In genomic region chr16:405548-406506, GRCh38 we compare ENCODE assay signal across 21 cellular contexts. TPM values are rescaled to one million over a fixed set of nuclear protein-coding genes. Genes with fewer than 3 reads are reported as not detected.
DNase-seq lines count a peak whose midpoint lies in the region; ATAC-seq, FAIRE-seq and TF ChIP-seq lines count a peak whose summit lies in the region.
"Had no signal": no experiment of that assay in that cellular context is flagged by ENCODE, and none has a peak within 500 bp of the region (broad histone marks: within the 10 kb centered on the region; RNA-seq: fewer than 3 reads in every experiment).

No MANE protein-coding gene starts in this region.

- peaks cover 5% of the 10 kb centered on the region for H3K79me1 ChIP-seq in mesenchymal stem cell (replicated peaks; ENCODE audit: low read length, poor library complexity, severe bottlenecking)

- H3K27me3 ChIP-seq in GM23338 (ENCODE audit: insufficient read depth) (no peaks in the 10 kb centered on the region), K562 (ENCODE audit: control insufficient read depth in 2 of 2, insufficient read depth in 2 of 2, low read length in 2 of 2) (no peaks in the 10 kb centered on the region), mesenchymal stem cell (ENCODE audit: control insufficient read depth in 1 of 2, insufficient read depth in 1 of 2, low read length in 2 of 2) (no peaks in the 10 kb centered on the region)
- H3K27me3 ChIP-seq: neutrophil, transverse colon had no signal

- no peak overlapping the region for H2AK5ac ChIP-seq in mesenchymal stem cell (ENCODE audit: low read length, severe bottlenecking)

- 0 out of 2 replicates have a peak, but pooled peaks cover 10% of the 10 kb centered on the region for H3F3A ChIP-seq in GM23338 (replicated peaks; ENCODE audit: low read depth)

- peak overlapping the region; percentile 45 for H4K8ac ChIP-seq in mesenchymal stem cell (ENCODE audit: low read length)

- H3K4me3 Mint-ChIP-seq in GM23338 (no peak overlapping the region), endothelial cell (ENCODE audit: unreplicated experiment) (no peak overlapping the region)
- H3K4me3 Mint-ChIP-seq: activated naive CD4-positive, alpha-beta T cell treated with anti-CD3 and anti-CD28 coated beads, Interleukin-2, amount 10 ng/mL, durations not matched to agents 7 days and 5 days; CD14-positive monocyte; T-helper 2 cell treated with Interferon-gamma antibody and Interleukin-4, amounts not matched to agents 5 μg/mL and 100 μg/mL, for 36 hours had no signal

- H3K4me1 ChIP-seq in GM23338 (ENCODE audit: insufficient read depth) (peaks cover 3% of the 10 kb centered on the region; the same call in 1 of the 2 replicates), K562 (replicated peaks in 1 of 2; ENCODE audit: control insufficient read depth in 2 of 2, insufficient read depth in 2 of 2, low read length in 2 of 2) (peaks cover 15 to 47% of the 10 kb centered on the region in 2 experiments), mesenchymal stem cell (ENCODE audit: control insufficient read depth, insufficient read depth, low read depth, low read length) (peaks cover 6% of the 10 kb centered on the region)

- CTCF ChIA-PET in K562 (lab: Yijun Ruan, JAX; ENCODE audit: low intra/inter-chr PET ratio): no interaction called here

- H4K20me1 ChIP-seq in GM23338 (replicated peaks; ENCODE audit: insufficient read depth): no peaks in the 10 kb centered on the region
- H4K20me1 ChIP-seq in K562 (replicated peaks; ENCODE audit: control insufficient read depth, insufficient read depth, low read length): no peaks in the 10 kb centered on the region

- H3K27ac ChIP-seq in GM23338 (ENCODE audit: low read depth) (0 out of 2 replicates have a peak overlapping the region, but pooled peaks have one; percentile 9), K562 (ENCODE audit: extremely low read depth, low read depth, low read length) (peak overlapping the region; percentile 52), mesenchymal stem cell (ENCODE audit: low read length, poor library complexity, severe bottlenecking) (no peak overlapping the region)
- H3K27ac ChIP-seq: coronary artery, neutrophil, transverse colon, WERI-Rb-1 had no signal

- H3K79me2 ChIP-seq in GM23338 (replicated peaks; ENCODE audit: insufficient read depth) (peaks cover 5% of the 10 kb centered on the region; the same call in 1 of the 2 replicates), K562 (ENCODE audit: control insufficient read depth, insufficient read depth, low read length) (peaks cover 11% of the 10 kb centered on the region; the same call in 2 of the 3 replicates)

- H3K9ac ChIP-seq in K562 (ENCODE audit: insufficient read depth in 1 of 2, low read depth in 2 of 2, low read length in 2 of 2): peak overlapping the region; percentile 51 to 89
- no peak overlapping the region for H3K9ac ChIP-seq in mesenchymal stem cell (ENCODE audit: low read length)

- no peak overlapping the region for H2BK12ac ChIP-seq in mesenchymal stem cell (ENCODE audit: low read length in 2 of 2)

- H3K18ac ChIP-seq in mesenchymal stem cell (ENCODE audit: low read depth in 1 of 2, low read length in 2 of 2): no peak overlapping the region

- H3K36me3 Mint-ChIP-seq in GM23338 (ENCODE audit: low read depth): no peaks in the 10 kb centered on the region
- H3K36me3 Mint-ChIP-seq in endothelial cell (ENCODE audit: low read depth, unreplicated experiment): no peaks in the 10 kb centered on the region
- H3K36me3 Mint-ChIP-seq: activated naive CD4-positive, alpha-beta T cell treated with anti-CD3 and anti-CD28 coated beads, Interleukin-2, amount 10 ng/mL, durations not matched to agents 7 days and 5 days; CD14-positive monocyte had no signal

- no TSS peak for BruUV-seq in K562 (replicated peaks; lab: Mats Ljungman, UMichigan)

- H2BK5ac ChIP-seq in mesenchymal stem cell (ENCODE audit: low read depth, low read length, poor library complexity, severe bottlenecking): no peak overlapping the region

- ATAC-seq in GM23338 (no peak), K562 (no peak)
- ATAC-seq: Right ventricle myocardium inferior had no signal

- in situ Hi-C loops in K562 (cut with MboI): no loop called here

- DNase-seq in GM23338 (ENCODE audit: low spot score) (no peak), K562 (ENCODE audit: extremely low read depth in 1 of 4, low spot score in 3 of 4) (peak in 3 of 4 experiments; percentile 48 to 73 (median 49)), mesenchymal stem cell (no peak), NCI-H187 treated with DMSO at 0.1 percent for 48 hours (lab: John Stamatoyannopoulos, UW) (no peak), head of caudate nucleus (no peak), endothelial cell (ENCODE audit: low spot score) (no peak)
- DNase-seq: activated CD4-positive, alpha-beta T cell treated with anti-CD3 and anti-CD28 coated beads, Interleukin-2, amount 50 U/mL, for 1 hour; activated naive CD4-positive, alpha-beta T cell treated with anti-CD3 and anti-CD28 coated beads, Interleukin-2, amount 10 ng/mL, durations not matched to agents 7 days and 5 days; EL; HCEC 1CT; mammary epithelial cell; NCI-H1048; NCI-H1930; transverse colon; WERI-Rb-1 had no signal

- no peak overlapping the region for H3K4me3 ChIP-seq in GM23338
- H3K4me3 ChIP-seq in K562: no peak overlapping the region
- no peak overlapping the region for H3K4me3 ChIP-seq in mesenchymal stem cell (ENCODE audit: insufficient read depth in 1 of 2, low read depth in 1 of 2, low read length in 2 of 2)
- H3K4me3 ChIP-seq: coronary artery, transverse colon had no signal

- H3K4me1 Mint-ChIP-seq in GM23338: no peaks in the 10 kb centered on the region
- no peaks in the 10 kb centered on the region for H3K4me1 Mint-ChIP-seq in endothelial cell (ENCODE audit: unreplicated experiment)

- H3K9me3 Mint-ChIP-seq in GM23338: no peaks in the 10 kb centered on the region; the same call in 2 of the 3 replicates
- H3K9me3 Mint-ChIP-seq in endothelial cell (ENCODE audit: unreplicated experiment): no peaks in the 10 kb centered on the region
- H3K9me3 Mint-ChIP-seq: activated naive CD4-positive, alpha-beta T cell treated with anti-CD3 and anti-CD28 coated beads, Interleukin-2, amount 10 ng/mL, durations not matched to agents 7 days and 5 days; CD14-positive monocyte; T-helper 2 cell treated with Interferon-gamma antibody and Interleukin-4, amounts not matched to agents 5 μg/mL and 100 μg/mL, for 36 hours had no signal

- 29% methylated on average over 24 of the region's 27 CpGs for WGBS in K562 (ENCODE audit: insufficient coverage, low coverage, missing lambda C conversion rate)
- WGBS in mesenchymal stem cell: 86% methylated on average over 27 of the region's 27 CpGs

- H3K27ac Mint-ChIP-seq in GM23338: no peak overlapping the region
- no peak overlapping the region for H3K27ac Mint-ChIP-seq in endothelial cell (ENCODE audit: unreplicated experiment)
- H3K27ac Mint-ChIP-seq: activated naive CD4-positive, alpha-beta T cell treated with anti-CD3 and anti-CD28 coated beads, Interleukin-2, amount 10 ng/mL, durations not matched to agents 7 days and 5 days; T-helper 2 cell treated with Interferon-gamma antibody and Interleukin-4, amounts not matched to agents 5 μg/mL and 100 μg/mL, for 36 hours had no signal

- H3K9me2 ChIP-seq in GM23338 (ENCODE audit: insufficient read depth): no peaks in the 10 kb centered on the region

- TF ChIP-seq POLR2A in K562 (conservative IDR thresholded peaks at IDR 0.05): no peak

- H3K14ac ChIP-seq in mesenchymal stem cell (ENCODE audit: low read length in 2 of 2): no peak overlapping the region

- intact Hi-C loops in K562 (cut with micrococcal nuclease) (no loop called here), head of caudate nucleus (cut with DNase I) (no loop called here)

- no peak overlapping the region for H2BK120ac ChIP-seq in mesenchymal stem cell (ENCODE audit: low read depth, low read length)

- H3K36me3 ChIP-seq in GM23338 (ENCODE audit: insufficient read depth) (no peaks in the 10 kb centered on the region; the same call in 1 of the 2 replicates), K562 (ENCODE audit: control insufficient read depth, insufficient read depth, low read length) (peaks cover 3% of the 10 kb centered on the region; the same call in 1 of the 3 replicates), mesenchymal stem cell (ENCODE audit: control insufficient read depth in 1 of 2, insufficient read depth in 2 of 2, low read depth in 1 of 2, low read length in 2 of 2) (peaks cover 10 to 26% of the 10 kb centered on the region in 2 experiments)
- H3K36me3 ChIP-seq: neutrophil had no signal

- peak; percentile 79 for FAIRE-seq in K562 (lab: Jason Lieb, UNC)
- FAIRE-seq: bronchial epithelial cell had no signal

- H3K9me3 ChIP-seq in K562 (replicated peaks; ENCODE audit: control insufficient read depth, insufficient read depth, low read depth, low read length): no peaks in the 10 kb centered on the region
- no peaks in the 10 kb centered on the region for H3K9me3 ChIP-seq in mesenchymal stem cell (ENCODE audit: control insufficient read depth, low read length)
- H3K9me3 ChIP-seq: neutrophil, transverse colon had no signal

- H3K9me1 ChIP-seq in K562 (ENCODE audit: control insufficient read depth, insufficient read depth, low read length): no peaks in the 10 kb centered on the region

- POLR2A ChIA-PET in K562 (lab: Yijun Ruan, JAX): interaction anchor here (0.5 to 1.0 kb wide), 5 partner anchors 11 to 343 kb away, joined by 3 to 5 read pairs (median 3); no protein-coding TSS in a partner anchor

- H3K27me3 Mint-ChIP-seq in GM23338 (ENCODE audit: insufficient read depth, low read depth, poor library complexity) (peaks cover 5% of the 10 kb centered on the region), endothelial cell (ENCODE audit: unreplicated experiment) (peaks cover 7% of the 10 kb centered on the region)
- H3K27me3 Mint-ChIP-seq: activated naive CD4-positive, alpha-beta T cell treated with anti-CD3 and anti-CD28 coated beads, Interleukin-2, amount 10 ng/mL, durations not matched to agents 7 days and 5 days had no signal

- TF ChIP-seq CTCF in GM23338 (conservative IDR thresholded peaks at IDR 0.05; ENCODE audit: low read depth in 2 of 2): no peak
- no peak for TF ChIP-seq CTCF in K562 (IDR thresholded peaks at IDR 0.05 in 2 of 3, conservative IDR thresholded peaks at IDR 0.05 in 1 of 3; ENCODE audit: insufficient read depth in 2 of 3, low read depth in 1 of 3, low read length in 3 of 3)
- TF ChIP-seq CTCF in endothelial cell (IDR thresholded peaks at IDR 0.05; ENCODE audit: unreplicated experiment): no peak

- no peak overlapping the region for H3K4ac ChIP-seq in mesenchymal stem cell (ENCODE audit: low read depth in 1 of 2, low read length in 2 of 2)

- H2BK15ac ChIP-seq in mesenchymal stem cell (ENCODE audit: low read depth, poor library complexity, severe bottlenecking): no peak overlapping the region

- no peak overlapping the region for H3K4me2 ChIP-seq in GM23338
- peak overlapping the region; percentile 49 for H3K4me2 ChIP-seq in K562 (ENCODE audit: insufficient read depth, low read length)
- H3K4me2 ChIP-seq in mesenchymal stem cell (ENCODE audit: low read length, poor library complexity, severe bottlenecking): no peak overlapping the region

- H2AFZ ChIP-seq in GM23338 (no peak overlapping the region), K562 (ENCODE audit: low read depth, low read length) (peak overlapping the region; percentile 84), mesenchymal stem cell (ENCODE audit: low read depth, low read length) (no peak overlapping the region)

- H3K23ac ChIP-seq in mesenchymal stem cell (ENCODE audit: low read length in 2 of 2): no peak overlapping the region

- peak; percentile 75 for TF ChIP-seq EP300 in K562 (IDR thresholded peaks at IDR 0.05; ENCODE audit: low read length)

- no peak for TF ChIP-seq RAD21 in K562 (CRISPR knock-in tag; conservative IDR thresholded peaks at IDR 0.05 in 1 of 2, IDR thresholded peaks at IDR 0.05 in 1 of 2)

- H4K91ac ChIP-seq in mesenchymal stem cell (ENCODE audit: low read length): no peak overlapping the region

RNA-seq across cellular contexts. Expression of gene DECR2, which starts 4.1 kb away (rescaled TPM):
- 17.9 and 26.9 TPM in 2 replicates for total RNA-seq in GM23338 (2014; rRNA removed; shearing (Covaris generic))
- 19.0 and 20.3 TPM in 2 replicates for polyA plus RNA-seq in GM23338 (2016; fragmentation: Nextera tagmentation; extraction: Ambion mirVana)
- total RNA-seq in K562 (2011; cell fraction: chromatin; rRNA removed; ENCODE audit: low replicate concordance): 27.0 and 84.4 TPM in 2 replicates
- total RNA-seq in K562 (2011; cell fraction: nucleolus; rRNA removed): 49.9 and 50.8 TPM in 2 replicates
- 40.5 and 41.6 TPM in 2 replicates for total RNA-seq in K562 (2011; cell fraction: nucleoplasm; rRNA removed)
- total RNA-seq in K562 (2014; rRNA removed): 16.8 and 18.4 TPM in 2 replicates
- total RNA-seq in K562 (2014; rRNA removed; fragmentation: Illumina TruSeq; extraction: Trizol): 3.2 and 5.6 TPM in 2 replicates
- total RNA-seq in K562 (2015; rRNA removed; fragmentation: Illumina TruSeq; extraction: Trizol): 10.3 and 10.6 TPM in 2 replicates
- total RNA-seq in K562 (2021): 22.9 and 23.1 TPM in 2 replicates
- polyA plus RNA-seq in K562 (2011; rRNA removed): 13.9 and 21.6 TPM in 2 replicates
- 22.5 and 45.9 TPM in 2 replicates for polyA plus RNA-seq in K562 (2011; cell fraction: cytosol; rRNA removed)
- 71.0 and 103 TPM in 2 replicates for polyA plus RNA-seq in K562 (2011; cell fraction: nucleus; rRNA removed)
- polyA plus RNA-seq in K562 (2012): 18.3 and 22.5 TPM in 2 replicates
- 6.9 and 13.4 TPM in 2 replicates for polyA plus RNA-seq in K562 (2014; fragmentation: Illumina TruSeq; extraction: Trizol)
- 1 to 10 TPM; 1.0 to 2.1 TPM for polyA plus RNA-seq in K562 (2014; fragmentation: Nextera tagmentation; extraction: Ambion mirVana)
- 31.9 and 33.1 TPM in 2 replicates for polyA plus RNA-seq in K562 (2014; rRNA removed)
- 1.9 and 3.6 TPM in 2 replicates for polyA minus RNA-seq in K562 (2011; rRNA and poly(A)+ RNA removed)
- 7.8 and 10.6 TPM in 2 replicates for polyA minus RNA-seq in K562 (2011; cell fraction: cytosol; rRNA and poly(A)+ RNA removed)
- polyA minus RNA-seq in K562 (2011; cell fraction: nucleus; rRNA and poly(A)+ RNA removed): 10.1 and 11.2 TPM in 2 replicates
- 21.5 TPM for polyA plus RNA-seq in mesenchymal stem cell (2013, experiment 1 of 2)
- 21.2 TPM for polyA plus RNA-seq in mesenchymal stem cell (2013, experiment 2 of 2)
- 14.6 TPM for total RNA-seq in endothelial cell (ENCODE audit: unreplicated experiment)

RNA-seq across cellular contexts. Expression of gene NME4, which starts 8.8 kb away (rescaled TPM):
- total RNA-seq in GM23338 (2014; rRNA removed; shearing (Covaris generic)): 228 and 249 TPM in 2 replicates
- 511 and 521 TPM in 2 replicates for polyA plus RNA-seq in GM23338 (2016; fragmentation: Nextera tagmentation; extraction: Ambion mirVana)
- total RNA-seq in K562 (2011; cell fraction: chromatin; rRNA removed; ENCODE audit: low replicate concordance): 39.0 and 108 TPM in 2 replicates
- 83.4 and 88.0 TPM in 2 replicates for total RNA-seq in K562 (2011; cell fraction: nucleolus; rRNA removed)
- total RNA-seq in K562 (2011; cell fraction: nucleoplasm; rRNA removed): 67.1 and 101 TPM in 2 replicates
- total RNA-seq in K562 (2014; rRNA removed): 211 and 255 TPM in 2 replicates
- total RNA-seq in K562 (2014; rRNA removed; fragmentation: Illumina TruSeq; extraction: Trizol): 50.2 and 61.5 TPM in 2 replicates
- 145 and 151 TPM in 2 replicates for total RNA-seq in K562 (2015; rRNA removed; fragmentation: Illumina TruSeq; extraction: Trizol)
- 189 and 206 TPM in 2 replicates for total RNA-seq in K562 (2021)
- polyA plus RNA-seq in K562 (2011; rRNA removed): 139 and 160 TPM in 2 replicates
- 277 and 663 TPM in 2 replicates for polyA plus RNA-seq in K562 (2011; cell fraction: cytosol; rRNA removed)
- polyA plus RNA-seq in K562 (2011; cell fraction: nucleus; rRNA removed): 165 and 221 TPM in 2 replicates
- polyA plus RNA-seq in K562 (2012): 211 and 279 TPM in 2 replicates
- polyA plus RNA-seq in K562 (2014; fragmentation: Illumina TruSeq; extraction: Trizol): 135 and 223 TPM in 2 replicates
- polyA plus RNA-seq in K562 (2014; fragmentation: Nextera tagmentation; extraction: Ambion mirVana): 10 to 100 TPM; 15.4 to 17.5 TPM
- polyA plus RNA-seq in K562 (2014; rRNA removed): 264 and 339 TPM in 2 replicates
- polyA minus RNA-seq in K562 (2011; rRNA and poly(A)+ RNA removed): 23.2 and 37.8 TPM in 2 replicates
- 60.9 and 70.8 TPM in 2 replicates for polyA minus RNA-seq in K562 (2011; cell fraction: cytosol; rRNA and poly(A)+ RNA removed)
- polyA minus RNA-seq in K562 (2011; cell fraction: nucleus; rRNA and poly(A)+ RNA removed): 32.2 and 35.7 TPM in 2 replicates
- polyA plus RNA-seq in mesenchymal stem cell (2013, experiment 1 of 2): 411 TPM
- 395 TPM for polyA plus RNA-seq in mesenchymal stem cell (2013, experiment 2 of 2)
- total RNA-seq in endothelial cell (ENCODE audit: unreplicated experiment): 139 TPM

RNA-seq across cellular contexts. Expression of gene RAB11FIP3, which starts 19.6 kb away (rescaled TPM):
- 27.9 and 29.2 TPM in 2 replicates for total RNA-seq in GM23338 (2014; rRNA removed; shearing (Covaris generic))
- polyA plus RNA-seq in GM23338 (2016; fragmentation: Nextera tagmentation; extraction: Ambion mirVana) (3.2 and 4.4 TPM in 2 replicates), K562 (2011; rRNA removed) (2.7 and 3.1 TPM in 2 replicates), K562 (2014; fragmentation: Illumina TruSeq; extraction: Trizol) (4.3 and 7.0 TPM in 2 replicates), K562 (2014; fragmentation: Nextera tagmentation; extraction: Ambion mirVana) (under 1 TPM; 0.46 TPM), K562 (2014; rRNA removed) (5.2 and 10.7 TPM in 2 replicates)
- total RNA-seq in K562 (2011; cell fraction: chromatin; rRNA removed; ENCODE audit: low replicate concordance): 31.6 and 47.9 TPM in 2 replicates
- 20.2 and 23.6 TPM in 2 replicates for total RNA-seq in K562 (2011; cell fraction: nucleolus; rRNA removed)
- 13.9 and 17.7 TPM in 2 replicates for total RNA-seq in K562 (2011; cell fraction: nucleoplasm; rRNA removed)
- total RNA-seq in K562 (2014; rRNA removed) (6.5 and 7.2 TPM in 2 replicates), K562 (2014; rRNA removed; fragmentation: Illumina TruSeq; extraction: Trizol) (2.6 and 4.3 TPM in 2 replicates), K562 (2015; rRNA removed; fragmentation: Illumina TruSeq; extraction: Trizol) (5.3 and 5.9 TPM in 2 replicates), K562 (2021) (10.5 and 13.1 TPM in 2 replicates), endothelial cell (ENCODE audit: unreplicated experiment) (81.5 TPM)
- 2.2 and 3.4 TPM in 2 replicates for polyA plus RNA-seq in K562 (2011; cell fraction: cytosol; rRNA removed)
- polyA plus RNA-seq in K562 (2011; cell fraction: nucleus; rRNA removed): 8.8 and 12.6 TPM in 2 replicates
- polyA plus RNA-seq in K562 (2012): 8.4 and 12.7 TPM in 2 replicates
- polyA minus RNA-seq in K562 (2011; rRNA and poly(A)+ RNA removed): 1.9 and 2.8 TPM in 2 replicates
- polyA minus RNA-seq in K562 (2011; cell fraction: cytosol; rRNA and poly(A)+ RNA removed): 4.1 and 5.0 TPM in 2 replicates
- polyA minus RNA-seq in K562 (2011; cell fraction: nucleus; rRNA and poly(A)+ RNA removed): 3.8 and 4.4 TPM in 2 replicates
- polyA plus RNA-seq in mesenchymal stem cell (2013, experiment 1 of 2): 15.0 TPM
- 14.4 TPM for polyA plus RNA-seq in mesenchymal stem cell (2013, experiment 2 of 2)

RNA-seq across cellular contexts. Expression of gene PGAP6, which starts 24.0 kb away (rescaled TPM):
- 98.7 and 112 TPM in 2 replicates for total RNA-seq in GM23338 (2014; rRNA removed; shearing (Covaris generic))
- polyA plus RNA-seq in GM23338 (2016; fragmentation: Nextera tagmentation; extraction: Ambion mirVana) (25.1 and 29.5 TPM in 2 replicates), K562 (2011; rRNA removed) (41.7 and 73.2 TPM in 2 replicates), K562 (2014; fragmentation: Illumina TruSeq; extraction: Trizol) (20.0 and 53.1 TPM in 2 replicates), K562 (2014; fragmentation: Nextera tagmentation; extraction: Ambion mirVana) (1 to 10 TPM in 1 of 2 experiments, under 1 TPM in 1; 0.45 to 1.3 TPM), K562 (2014; rRNA removed) (46.2 and 50.1 TPM in 2 replicates)
- total RNA-seq in K562 (2011; cell fraction: chromatin; rRNA removed; ENCODE audit: low replicate concordance): 56.2 and 231 TPM in 2 replicates
- total RNA-seq in K562 (2011; cell fraction: nucleolus; rRNA removed): 229 and 238 TPM in 2 replicates
- total RNA-seq in K562 (2011; cell fraction: nucleoplasm; rRNA removed): 112 and 118 TPM in 2 replicates
- total RNA-seq in K562 (2014; rRNA removed) (43.4 and 66.6 TPM in 2 replicates), K562 (2014; rRNA removed; fragmentation: Illumina TruSeq; extraction: Trizol) (3.8 and 8.9 TPM in 2 replicates), K562 (2015; rRNA removed; fragmentation: Illumina TruSeq; extraction: Trizol) (35.9 and 39.3 TPM in 2 replicates), K562 (2021) (49.8 and 50.2 TPM in 2 replicates), endothelial cell (ENCODE audit: unreplicated experiment) (133 TPM)
- polyA plus RNA-seq in K562 (2011; cell fraction: cytosol; rRNA removed): 113 and 177 TPM in 2 replicates
- 157 and 271 TPM in 2 replicates for polyA plus RNA-seq in K562 (2011; cell fraction: nucleus; rRNA removed)
- 62.5 and 85.8 TPM in 2 replicates for polyA plus RNA-seq in K562 (2012)
- polyA minus RNA-seq in K562 (2011; rRNA and poly(A)+ RNA removed): 25.0 and 47.0 TPM in 2 replicates
- 43.0 and 54.1 TPM in 2 replicates for polyA minus RNA-seq in K562 (2011; cell fraction: cytosol; rRNA and poly(A)+ RNA removed)
- polyA minus RNA-seq in K562 (2011; cell fraction: nucleus; rRNA and poly(A)+ RNA removed): 40.1 and 42.9 TPM in 2 replicates
- 84.3 TPM for polyA plus RNA-seq in mesenchymal stem cell (2013, experiment 1 of 2)
- 88.5 TPM for polyA plus RNA-seq in mesenchymal stem cell (2013, experiment 2 of 2)

RNA-seq across cellular contexts. Expression of gene MRPL28, which starts 35.5 kb away (rescaled TPM):
- 115 and 169 TPM in 2 replicates for total RNA-seq in GM23338 (2014; rRNA removed; shearing (Covaris generic))
- polyA plus RNA-seq in GM23338 (2016; fragmentation: Nextera tagmentation; extraction: Ambion mirVana) (129 and 135 TPM in 2 replicates), K562 (2011; rRNA removed) (152 and 181 TPM in 2 replicates), K562 (2014; fragmentation: Illumina TruSeq; extraction: Trizol) (219 and 232 TPM in 2 replicates), K562 (2014; fragmentation: Nextera tagmentation; extraction: Ambion mirVana) (10 to 100 TPM in 1 of 2 experiments, 1 to 10 TPM in 1; 2.5 to 22.9 TPM), K562 (2014; rRNA removed) (306 and 314 TPM in 2 replicates)
- total RNA-seq in K562 (2011; cell fraction: chromatin; rRNA removed; ENCODE audit: low replicate concordance): 23.4 and 64.3 TPM in 2 replicates
- total RNA-seq in K562 (2011; cell fraction: nucleolus; rRNA removed): 75.9 and 80.4 TPM in 2 replicates
- 40.5 and 50.3 TPM in 2 replicates for total RNA-seq in K562 (2011; cell fraction: nucleoplasm; rRNA removed)
- total RNA-seq in K562 (2014; rRNA removed) (323 and 344 TPM in 2 replicates), K562 (2014; rRNA removed; fragmentation: Illumina TruSeq; extraction: Trizol) (54.8 and 63.1 TPM in 2 replicates), K562 (2015; rRNA removed; fragmentation: Illumina TruSeq; extraction: Trizol) (157 and 167 TPM in 2 replicates), K562 (2021) (175 and 183 TPM in 2 replicates), endothelial cell (ENCODE audit: unreplicated experiment) (70.8 TPM)
- 215 and 452 TPM in 2 replicates for polyA plus RNA-seq in K562 (2011; cell fraction: cytosol; rRNA removed)
- 114 and 165 TPM in 2 replicates for polyA plus RNA-seq in K562 (2011; cell fraction: nucleus; rRNA removed)
- polyA plus RNA-seq in K562 (2012): 108 and 172 TPM in 2 replicates
- 49.7 and 74.3 TPM in 2 replicates for polyA minus RNA-seq in K562 (2011; rRNA and poly(A)+ RNA removed)
- 48.1 and 65.9 TPM in 2 replicates for polyA minus RNA-seq in K562 (2011; cell fraction: cytosol; rRNA and poly(A)+ RNA removed)
- polyA minus RNA-seq in K562 (2011; cell fraction: nucleus; rRNA and poly(A)+ RNA removed): 23.4 and 31.5 TPM in 2 replicates
- 82.6 TPM for polyA plus RNA-seq in mesenchymal stem cell (2013, experiment 1 of 2)
- polyA plus RNA-seq in mesenchymal stem cell (2013, experiment 2 of 2): 81.5 TPM

Comparison
In these comparisons a context has a peak if more than half of its experiments do, and no peak if none do; other contexts are left out.
1. DNase-seq: peak in K562 (3 of 4); none in GM23338 (single experiment), mesenchymal stem cell (single experiment), NCI-H187 treated with DMSO at 0.1 percent for 48 hours (single experiment), head of caudate nucleus (0 of 42) and endothelial cell (single experiment).